In genomic region chr11:69529001-69529400, GRCh38 we compare ENCODE assay signal across 1 cellular context.
TF ChIP-seq lines count a peak whose summit lies in the region.

No MANE protein-coding gene starts in this region.

TF ChIP-seq in HepG2, 621 proteins besides CTCF, POLR2A, EP300 and RAD21 (continued from another document):
- TF ChIP-seq SP1 (IDR thresholded peaks at IDR 0.05): no peak
- no peak for TF ChIP-seq SP1 (CRISPR knock-in tag; IDR thresholded peaks at IDR 0.05)
- no peak for TF ChIP-seq ZSCAN22 (CRISPR knock-in tag; IDR thresholded peaks at IDR 0.05)
- TF ChIP-seq ZC3H4 (CRISPR knock-in tag; IDR thresholded peaks at IDR 0.05; ENCODE audit: borderline replicate concordance): no peak
